Comparison of ENCODE assay signal across 1 cellular context in genomic region chr1:11841245-11842153, GRCh38.
TF ChIP-seq lines count a peak whose summit lies in the region.

No MANE protein-coding gene starts in this region.

TF ChIP-seq in HepG2, 621 proteins besides CTCF, POLR2A, EP300 and RAD21 (continues in another document):
- TF ChIP-seq NR2F1 (CRISPR knock-in tag; IDR thresholded peaks at IDR 0.05) (no peak), ZNF749 (CRISPR knock-in tag; IDR thresholded peaks at IDR 0.05; ENCODE audit: borderline replicate concordance) (no peak), BCL3 (CRISPR knock-in tag; IDR thresholded peaks at IDR 0.05) (no peak), KLF16 (CRISPR knock-in tag; IDR thresholded peaks at IDR 0.05) (no peak; a peak in 1 of 4 replicates), MAZ (IDR thresholded peaks at IDR 0.05; ENCODE audit: borderline replicate concordance, low read depth, low read length) (no peak), MAZ (CRISPR knock-in tag; IDR thresholded peaks at IDR 0.05; ENCODE audit: low read depth) (0 out of 2 replicates have a peak, but pooled peaks have one; percentile 20), ZNF260 (CRISPR knock-in tag; IDR thresholded peaks at IDR 0.05; ENCODE audit: borderline replicate concordance, low read depth) (no peak), PRPF4 (IDR thresholded peaks at IDR 0.05; ENCODE audit: low read depth, low read length, poor library complexity, severe bottlenecking) (no peak), CREB1 (IDR thresholded peaks at IDR 0.05) (peak; percentile 75), CREB1 (CRISPR knock-in tag; IDR thresholded peaks at IDR 0.05) (no peak), CHD4 (IDR thresholded peaks at IDR 0.05; ENCODE audit: borderline replicate concordance, low read length) (no peak), ATF7 (IDR thresholded peaks at IDR 0.05) (peak; percentile 75), ATF7 (CRISPR knock-in tag; IDR thresholded peaks at IDR 0.05) (no peak), ZNF784 (CRISPR knock-in tag; IDR thresholded peaks at IDR 0.05; ENCODE audit: borderline replicate concordance) (no peak), BCLAF1 (IDR thresholded peaks at IDR 0.05) (no peak), SIN3A (IDR thresholded peaks at IDR 0.05; ENCODE audit: borderline replicate concordance, low read depth, low read length) (0 out of 2 replicates have a peak, but pooled peaks have one; percentile 52), ZNF281 (CRISPR knock-in tag; IDR thresholded peaks at IDR 0.05; ENCODE audit: borderline replicate concordance) (no peak), ZNF121 (CRISPR knock-in tag; IDR thresholded peaks at IDR 0.05) (0 out of 2 replicates have a peak, but pooled peaks have one; percentile 4), ZNF768 (CRISPR knock-in tag; IDR thresholded peaks at IDR 0.05) (0 out of 2 replicates have a peak, but pooled peaks have one; percentile 15), ZBTB38 (CRISPR knock-in tag; IDR thresholded peaks at IDR 0.05) (0 out of 2 replicates have a peak, but pooled peaks have one; percentile 49), HES4 (CRISPR knock-in tag; IDR thresholded peaks at IDR 0.05; ENCODE audit: borderline replicate concordance) (no peak), ZNF687 (CRISPR knock-in tag; IDR thresholded peaks at IDR 0.05) (peak; percentile 28; the same call in 1 of the 2 replicates), TRAFD1 (CRISPR knock-in tag; IDR thresholded peaks at IDR 0.05; ENCODE audit: borderline replicate concordance) (no peak), NFIC (IDR thresholded peaks at IDR 0.05; ENCODE audit: low read length) (peak; percentile 0; the same call in 1 of the 2 replicates), DBP (CRISPR knock-in tag; IDR thresholded peaks at IDR 0.05; ENCODE audit: not compliant biosample characterization) (no peak), ZNF180 (CRISPR knock-in tag; IDR thresholded peaks at IDR 0.05; ENCODE audit: borderline replicate concordance, low read depth) (no peak), ZNF546 (CRISPR knock-in tag; conservative IDR thresholded peaks at IDR 0.05) (0 out of 2 replicates have a peak, but pooled peaks have one; percentile 50), ZNF432 (CRISPR knock-in tag; IDR thresholded peaks at IDR 0.05; ENCODE audit: borderline replicate concordance) (no peak), MIER2 (CRISPR knock-in tag; IDR thresholded peaks at IDR 0.05) (no peak), HNRNPLL (IDR thresholded peaks at IDR 0.05; ENCODE audit: low read depth, low read length, poor library complexity, severe bottlenecking) (no peak), ZNF207 (IDR thresholded peaks at IDR 0.05; ENCODE audit: borderline replicate concordance) (no peak), ZNF543 (CRISPR knock-in tag; IDR thresholded peaks at IDR 0.05) (no peak), AGO2 (optimal IDR thresholded peaks at IDR 0.05; ENCODE audit: low read depth, low read length) (peak; percentile 18), ZBTB10 (CRISPR knock-in tag; IDR thresholded peaks at IDR 0.05; ENCODE audit: borderline replicate concordance) (no peak), FOXO1 (CRISPR knock-in tag; IDR thresholded peaks at IDR 0.05) (no peak), SP5 (CRISPR knock-in tag; IDR thresholded peaks at IDR 0.05; ENCODE audit: borderline replicate concordance, low read depth) (peak; percentile 67; the same call in 1 of the 2 replicates), LCORL (IDR thresholded peaks at IDR 0.05) (no peak), LCORL (CRISPR knock-in tag; IDR thresholded peaks at IDR 0.05) (no peak), BRF2 (CRISPR knock-in tag; IDR thresholded peaks at IDR 0.05) (0 out of 2 replicates have a peak, but pooled peaks have one; percentile 24)
